In genomic region chr7:953547-954327, GRCh38 we compare ENCODE assay signal across 8 cellular contexts. TPM values are rescaled to one million over a fixed set of nuclear protein-coding genes. Genes with fewer than 3 reads are reported as not detected.
DNase-seq lines count a peak whose midpoint lies in the region; ATAC-seq, FAIRE-seq and TF ChIP-seq lines count a peak whose summit lies in the region.

No MANE protein-coding gene starts in this region.

- H3K9me3 Mint-ChIP-seq in astrocyte (ENCODE audit: unreplicated experiment), result no peaks in the 10 kb centered on the region

- TF ChIP-seq CTCF in IMR-90 (conservative IDR thresholded peaks at IDR 0.05; ENCODE audit: low read depth, low read length) (no peak), astrocyte (IDR thresholded peaks at IDR 0.05; ENCODE audit: insufficient read depth, low read depth, low read length) (no peak)

- H3K79me2 ChIP-seq in astrocyte (ENCODE audit: insufficient read depth, low read length), result no peaks in the 10 kb centered on the region

- H3K9ac ChIP-seq in IMR-90 (ENCODE audit: low read depth, low read length), result no peak overlapping the region
- no peak overlapping the region for H3K9ac ChIP-seq in astrocyte (ENCODE audit: low read length)
- no peak overlapping the region for H3K9ac ChIP-seq in iPS-15b (ENCODE audit: low read depth, low read length)

- no peak overlapping the region for H2BK5ac ChIP-seq in IMR-90 (ENCODE audit: low read depth, low read length, poor library complexity, severe bottlenecking)

- no peak overlapping the region for H2BK20ac ChIP-seq in IMR-90 (ENCODE audit: low read depth, low read length)

- H3K4me3 ChIP-seq in IMR-90 (ENCODE audit: insufficient read depth, low read depth, low read length) (peak overlapping the region; percentile 46), astrocyte (ENCODE audit: insufficient read depth, low read depth, low read length) (peak overlapping the region; percentile 17), iPS-15b (ENCODE audit: low read depth, low read length) (peak overlapping the region; percentile 37)

- 2% methylated on average over 28 of the region's 78 CpGs; no CpG with 5 or more reads in 1 of the 2 experiments for WGBS in IMR-90 (ENCODE audit: extremely low coverage in 2 of 2, insufficient read length in 1 of 2), 2 experiments

- no peaks in the 10 kb centered on the region; a peak in 1 of 4 replicates for H3K79me1 ChIP-seq in IMR-90 (ENCODE audit: low read depth in 1 of 2, low read length in 2 of 2)

- dilution Hi-C loops in IMR-90 (cut with HindIII; ENCODE audit: low sequenced_read_pairs, unreplicated experiment), result no loop called here

- H3K36me3 Mint-ChIP-seq in astrocyte (ENCODE audit: low read depth, unreplicated experiment), result no peaks in the 10 kb centered on the region

- no peak overlapping the region for H3K23ac ChIP-seq in IMR-90 (ENCODE audit: low read depth, low read length)

- no peak overlapping the region for H3K4me3 Mint-ChIP-seq in astrocyte (ENCODE audit: unreplicated experiment)

- no TSS peak for BruUV-seq in IMR-90 (replicated peaks; lab: Mats Ljungman, UMichigan)

- peak overlapping the region; percentile 50 for H2AK9ac ChIP-seq in IMR-90 (replicated peaks; ENCODE audit: low read depth, low read length, poor library complexity)

- H3K4me1 Mint-ChIP-seq in astrocyte (ENCODE audit: low read depth, unreplicated experiment), result no peaks in the 10 kb centered on the region

- DNase-seq in 8988T (peak; percentile 76), GM18507 (ENCODE audit: extremely low spot score, insufficient read length, low read depth) (no peak), IMR-90 (peak; percentile 17), astrocyte (ENCODE audit: low read depth) (peak; percentile 29), retina (peak; percentile 80)

- H3K36me3 ChIP-seq in IMR-90 (ENCODE audit: control insufficient read depth, insufficient read depth, low read length) (no peaks in the 10 kb centered on the region), astrocyte (ENCODE audit: insufficient read depth, low read length) (no peaks in the 10 kb centered on the region), iPS-15b (ENCODE audit: control insufficient read depth, insufficient read depth, low read length) (no peaks in the 10 kb centered on the region)

- H3K27ac ChIP-seq in IMR-90 (ENCODE audit: insufficient read depth, low read length), result no peak overlapping the region
- H3K27ac ChIP-seq in astrocyte (ENCODE audit: low read depth, low read length), result no peak overlapping the region

- no peak overlapping the region for H2AK5ac ChIP-seq in IMR-90 (ENCODE audit: low read depth, low read length)

- no peak overlapping the region for H4K91ac ChIP-seq in IMR-90 (ENCODE audit: insufficient read depth, low read depth, low read length)

- CTCF ChIA-PET in IMR-90 (lab: Yijun Ruan, JAX), result interaction anchor here (0.9 kb wide), 1 partner anchor 25 kb away, joined by 3 read pairs; no protein-coding TSS in a partner anchor

- peak overlapping the region; percentile 67 for H3K4me2 ChIP-seq in IMR-90 (ENCODE audit: low read depth, low read length)
- H3K4me2 ChIP-seq in astrocyte (ENCODE audit: low read length), result peak overlapping the region; percentile 75

- no peak overlapping the region for H2BK15ac ChIP-seq in IMR-90 (ENCODE audit: low read depth, low read length)

- H4K5ac ChIP-seq in IMR-90 (ENCODE audit: low read depth, low read length), result no peak overlapping the region

- ATAC-seq in IMR-90 (ENCODE audit: low read depth), result peak; percentile 50
- ATAC-seq in HG03196 (IDR thresholded peaks at IDR 0.05; ENCODE audit: unreplicated experiment), result no peak
- ATAC-seq in GM19467 (IDR thresholded peaks at IDR 0.05; ENCODE audit: unreplicated experiment), result no peak

- no peaks in the 10 kb centered on the region for H3K9me3 ChIP-seq in IMR-90 (ENCODE audit: control insufficient read depth, insufficient read depth, low read length)
- no peaks in the 10 kb centered on the region for H3K9me3 ChIP-seq in astrocyte (ENCODE audit: insufficient read depth, low read depth, low read length)
- no peaks in the 10 kb centered on the region for H3K9me3 ChIP-seq in iPS-15b (ENCODE audit: control insufficient read depth, insufficient read depth, low read length)

- peak; percentile 33 for FAIRE-seq in GM18507 (lab: Jason Lieb, UNC)
- FAIRE-seq in astrocyte (lab: Jason Lieb, UNC), result no peak

- no peaks in the 10 kb centered on the region for H3K9me1 ChIP-seq in IMR-90 (ENCODE audit: insufficient read depth, low read length)

- intact Hi-C loops in IMR-90 (cut with micrococcal nuclease), result loop anchor here (1.0 to 5.0 kb wide), 2 partner anchors 44 to 166 kb away; no protein-coding TSS in a partner anchor

- no peak overlapping the region for H3K56ac ChIP-seq in IMR-90 (ENCODE audit: extremely low read depth, insufficient read depth, low read length)

- H2AFZ ChIP-seq in IMR-90 (replicated peaks; ENCODE audit: low read length, poor library complexity) (peak overlapping the region; percentile 75), astrocyte (ENCODE audit: low read depth, low read length) (no peak overlapping the region)

- no peak overlapping the region for H3K27ac Mint-ChIP-seq in astrocyte (ENCODE audit: unreplicated experiment)

- no peak overlapping the region for H3K14ac ChIP-seq in IMR-90 (replicated peaks; ENCODE audit: low read depth, low read length)

- H2BK120ac ChIP-seq in IMR-90 (ENCODE audit: low read depth, low read length), result no peak overlapping the region

- no peak for TF ChIP-seq POLR2A in IMR-90 (IDR thresholded peaks at IDR 0.05; ENCODE audit: low read depth, low read length)

- H3K4me1 ChIP-seq in IMR-90 (ENCODE audit: control insufficient read depth, insufficient read depth, low read length), result no peaks in the 10 kb centered on the region; the same call in 1 of the 2 replicates
- peaks cover 5% of the 10 kb centered on the region for H3K4me1 ChIP-seq in astrocyte (ENCODE audit: insufficient read depth, low read length)
- H3K4me1 ChIP-seq in iPS-15b (ENCODE audit: control insufficient read depth, insufficient read depth, low read length), result no peaks in the 10 kb centered on the region

- no peak overlapping the region for H4K8ac ChIP-seq in IMR-90 (ENCODE audit: low read depth in 2 of 2, low read length in 2 of 2)

- H3K27me3 ChIP-seq in IMR-90 (ENCODE audit: control insufficient read depth, insufficient read depth, low read length) (peaks cover 18% of the 10 kb centered on the region; the same call in 1 of the 2 replicates), astrocyte (ENCODE audit: insufficient read depth, low read length) (peaks cover 10% of the 10 kb centered on the region), iPS-15b (ENCODE audit: control insufficient read depth, insufficient read depth, low read length) (peaks cover 8% of the 10 kb centered on the region)

- in situ Hi-C loops in IMR-90 (cut with MboI; ENCODE audit: low sequenced_read_pairs), result no loop called here

- H4K20me1 ChIP-seq in IMR-90 (ENCODE audit: insufficient read depth, low read length) (peaks cover 3% of the 10 kb centered on the region; the same call in 1 of the 2 replicates), astrocyte (ENCODE audit: insufficient read depth, low read length) (peaks cover 3% of the 10 kb centered on the region)

- TF ChIP-seq RAD21 in IMR-90 (IDR thresholded peaks at IDR 0.05; ENCODE audit: low read length), result no peak

- H3K27me3 Mint-ChIP-seq in astrocyte (ENCODE audit: low read depth, unreplicated experiment), result peaks cover 14% of the 10 kb centered on the region

- H3K4ac ChIP-seq in IMR-90 (ENCODE audit: low read depth, low read length), result no peak overlapping the region

- no peak overlapping the region for H3K18ac ChIP-seq in IMR-90 (ENCODE audit: low read depth, low read length)

- POLR2A ChIA-PET in IMR-90 (lab: Charles Lee; ENCODE audit: unreplicated experiment), result interaction anchor here (0.6 kb wide), 1 partner anchor 9 kb away, joined by 5 read pairs; no protein-coding TSS in a partner anchor

TF ChIP-seq in IMR-90, 13 proteins besides CTCF, POLR2A, EP300 and RAD21:
- TF ChIP-seq RCOR1 (IDR thresholded peaks at IDR 0.05; ENCODE audit: insufficient replicate concordance, low read length), result no peak
- peak; percentile 73 for TF ChIP-seq CEBPB (IDR thresholded peaks at IDR 0.05; ENCODE audit: low read depth, low read length)

RNA-seq across cellular contexts. Expression of gene ADAP1, which starts 0.7 kb away (rescaled TPM):
- 1.4 and 2.2 TPM in 2 replicates for total RNA-seq in IMR-90 (2012; rRNA removed)
- 1.9 and 2.0 TPM in 2 replicates for polyA plus RNA-seq in IMR-90 (2012; rRNA removed)
- 1.3 and 2.4 TPM in 2 replicates for polyA plus RNA-seq in IMR-90 (2012; cell fraction: cytosol; rRNA removed)
- polyA plus RNA-seq in IMR-90 (2012; cell fraction: nucleus; rRNA removed; ENCODE audit: low replicate concordance), result 2.9 and 5.6 TPM in 2 replicates
- total RNA-seq in astrocyte, result 4.7 and 4.8 TPM in 2 replicates

RNA-seq across cellular contexts. Expression of gene COX19, which starts 21.6 kb away (rescaled TPM):
- 3.9 and 6.4 TPM in 2 replicates for total RNA-seq in IMR-90 (2012; rRNA removed)
- polyA plus RNA-seq in IMR-90 (2012; rRNA removed), result 7.3 and 7.8 TPM in 2 replicates
- polyA plus RNA-seq in IMR-90 (2012; cell fraction: cytosol; rRNA removed), result 4.9 and 5.4 TPM in 2 replicates
- polyA plus RNA-seq in IMR-90 (2012; cell fraction: nucleus; rRNA removed; ENCODE audit: low replicate concordance), result 18.9 and 24.1 TPM in 2 replicates
- 13.4 and 13.8 TPM in 2 replicates for total RNA-seq in astrocyte

RNA-seq across cellular contexts. Expression of gene CYP2W1, which starts 29.2 kb away (rescaled TPM):
- total RNA-seq in IMR-90 (2012; rRNA removed) (not detected in 2 replicates), astrocyte (not detected in 2 replicates)
- not detected in 2 replicates for polyA plus RNA-seq in IMR-90 (2012; rRNA removed)
- 0.03 TPM in 2 replicates for polyA plus RNA-seq in IMR-90 (2012; cell fraction: cytosol; rRNA removed)
- polyA plus RNA-seq in IMR-90 (2012; cell fraction: nucleus; rRNA removed; ENCODE audit: low replicate concordance), result 0.13 and 0.48 TPM in 2 replicates
